Comparison of ENCODE assay signal across 8 cellular contexts in the genomic region with DNA sequence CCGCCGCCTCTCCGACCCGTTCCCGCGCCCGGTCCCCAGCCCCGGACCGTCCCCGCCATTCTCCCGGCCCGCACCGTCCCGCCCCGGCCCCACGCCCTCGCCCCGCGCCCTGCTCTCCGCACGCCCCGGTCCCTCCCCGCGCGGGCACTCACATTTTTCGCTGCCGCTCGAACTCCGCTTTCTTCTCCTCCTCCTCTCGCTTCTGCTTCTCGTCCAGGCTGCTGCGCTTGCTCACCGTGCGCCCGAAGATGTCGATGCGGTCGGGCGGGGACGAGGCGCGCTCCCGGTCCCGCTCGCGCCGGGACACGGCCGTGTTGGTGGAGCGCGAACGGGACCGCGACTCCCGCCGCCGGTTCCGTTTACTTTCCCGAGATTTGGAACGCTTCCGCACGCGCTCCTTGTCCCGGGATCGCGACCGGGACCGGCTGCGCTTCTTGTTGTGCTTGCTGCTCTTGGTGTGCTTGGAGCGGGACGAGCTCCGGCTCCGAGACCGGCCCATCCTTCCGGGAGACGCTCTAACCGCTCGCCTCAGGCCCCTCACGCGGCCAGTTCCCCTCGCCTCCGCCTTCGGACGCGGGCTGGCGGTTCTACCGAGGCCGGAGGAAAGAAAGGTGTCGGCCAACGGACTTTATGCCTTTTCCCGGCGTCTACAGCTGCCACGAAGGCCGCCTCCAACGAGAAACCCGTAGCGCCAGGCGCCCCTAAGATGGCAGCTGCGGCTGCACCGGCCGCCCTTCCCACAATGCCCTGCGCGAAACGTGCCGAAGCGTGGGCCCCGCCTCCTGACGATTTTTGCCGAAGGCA.
A peak's percentile ranks its signal among the peaks of the same experiment; 100 is the strongest.
DNase-seq lines count a peak whose midpoint lies in the region; ATAC-seq lines count a peak whose summit lies in the region.

A gene with protein sequence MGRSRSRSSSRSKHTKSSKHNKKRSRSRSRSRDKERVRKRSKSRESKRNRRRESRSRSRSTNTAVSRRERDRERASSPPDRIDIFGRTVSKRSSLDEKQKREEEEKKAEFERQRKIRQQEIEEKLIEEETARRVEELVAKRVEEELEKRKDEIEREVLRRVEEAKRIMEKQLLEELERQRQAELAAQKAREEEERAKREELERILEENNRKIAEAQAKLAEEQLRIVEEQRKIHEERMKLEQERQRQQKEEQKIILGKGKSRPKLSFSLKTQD (minus strand): TSS at position 717 of the 804 bp plus-strand sequence. CDS start 218 bp downstream, at position 499.

- no peaks in the 10 kb centered on the region for H3K27me3 ChIP-seq in effector memory CD4-positive, alpha-beta T cell (replicated peaks; ENCODE audit: control insufficient read depth, insufficient read depth, low read length, poor library complexity, severe bottlenecking)

- H3K27ac Mint-ChIP-seq in memory B cell: peak within 1 kb of the TSS; percentile 99

- DNase-seq in C1 segment of cervical spinal cord (lab: John Stamatoyannopoulos, UW): peak; percentile 58 to 97 (median 91)
- peak; percentile 55 for DNase-seq in GM19240 (ENCODE audit: insufficient read length, low spot score)
- DNase-seq in NCI-H748 treated with DMSO at 0.1 percent for 48 hours (lab: John Stamatoyannopoulos, UW): peak; percentile 80
- peak; percentile 99 for DNase-seq in activated CD8-positive, alpha-beta memory T cell treated with anti-CD3 and anti-CD28 coated beads for 24 hours
- DNase-seq in effector memory CD4-positive, alpha-beta T cell: peak; percentile 82 to 93 (median 92)
- DNase-seq in memory B cell (ENCODE audit: low spot score in 2 of 2): peak; percentile 96 to 99
- peak; percentile 90 for DNase-seq in stimulated activated CD8-positive, alpha-beta memory T cell treated with anti-CD3 and anti-CD28 coated beads, Interleukin-12 subunit alpha, Interleukin-12 subunit beta, amount 100 ng/mL, for 4 hours (ENCODE audit: low read depth)

- peaks cover 2% of the 10 kb centered on the region for H3K36me3 Mint-ChIP-seq in memory B cell

- H3K36me3 ChIP-seq in effector memory CD4-positive, alpha-beta T cell (ENCODE audit: control insufficient read depth, insufficient read depth, low read length): no peaks in the 10 kb centered on the region

- H3K4me1 ChIP-seq in effector memory CD4-positive, alpha-beta T cell (ENCODE audit: control insufficient read depth, insufficient read depth, low read length, poor library complexity, severe bottlenecking): peaks cover 28% of the 10 kb centered on the region

- peak within 1 kb of the TSS; percentile 91 for H3K4me3 ChIP-seq in effector memory CD4-positive, alpha-beta T cell (ENCODE audit: insufficient read depth, low read depth, low read length, poor library complexity, severe bottlenecking)

- peak within 1 kb of the TSS; percentile 96 for H3K27ac ChIP-seq in effector memory CD4-positive, alpha-beta T cell (ENCODE audit: insufficient read depth, low read length, poor library complexity, severe bottlenecking)

- no peaks in the 10 kb centered on the region for H3K9me3 ChIP-seq in effector memory CD4-positive, alpha-beta T cell (ENCODE audit: control insufficient read depth, low read length)

- H3K27me3 Mint-ChIP-seq in memory B cell: no peaks in the 10 kb centered on the region

- peak within 1 kb of the TSS; percentile 100 for H3K4me3 Mint-ChIP-seq in memory B cell

- peaks cover 50% of the 10 kb centered on the region for H3K4me1 Mint-ChIP-seq in memory B cell

- ATAC-seq in HG03457 (IDR thresholded peaks at IDR 0.05; ENCODE audit: unreplicated experiment): peak; percentile 71
- ATAC-seq in memory B cell (ENCODE audit: low read depth): peak; percentile 75

- H3K9me3 Mint-ChIP-seq in memory B cell: no peaks in the 10 kb centered on the region

Comparison
In these comparisons a context has a peak if more than half of its experiments do, and no peak if none do; other contexts are left out.
1. Peak in every context shown above with its lines: DNase-seq, ATAC-seq, H3K4me3 ChIP-seq and H3K27ac ChIP-seq.